ENCODE assay signal across 16 cellular contexts in genomic region chr3:33134026-33134625, GRCh38. TPM values are rescaled to one million over a fixed set of nuclear protein-coding genes. Genes with fewer than 3 reads are reported as not detected.
A peak's percentile ranks its signal among the peaks of the same experiment; 100 is the strongest.
DNase-seq lines count a peak whose midpoint lies in the region; ATAC-seq and TF ChIP-seq lines count a peak whose summit lies in the region.
"Had no signal": no experiment of that assay in that cellular context is flagged by ENCODE, and none has a peak within 500 bp of the region (broad histone marks: within the 10 kb centered on the region; RNA-seq: fewer than 3 reads in every experiment).

No MANE protein-coding gene starts in this region.

- peaks cover 0 to 6% (median 0%) of the 10 kb centered on the region in 6 donors for H3K4me1 ChIP-seq in spleen

- H3K36me3 ChIP-seq in spleen, result peaks cover 0 to 86% (median 53%) of the 10 kb centered on the region in 6 donors

- peaks cover 18% of the 10 kb centered on the region for H3K4me1 Mint-ChIP-seq in HFFc6 (ENCODE audit: low read depth)
- H3K4me1 Mint-ChIP-seq in activated CD8-positive, alpha-beta T cell treated with anti-CD3 and anti-CD28 coated beads, Interleukin-2, amount 10 ng/mL, durations not matched to agents 7 days and 5 days (ENCODE audit: low read depth), result peaks cover 14% of the 10 kb centered on the region

- H3K36me3 Mint-ChIP-seq in HFFc6 (ENCODE audit: low read depth), result peaks cover 22% of the 10 kb centered on the region
- peaks cover 15% of the 10 kb centered on the region for H3K36me3 Mint-ChIP-seq in activated CD8-positive, alpha-beta T cell treated with anti-CD3 and anti-CD28 coated beads, Interleukin-2, amount 10 ng/mL, durations not matched to agents 7 days and 5 days (ENCODE audit: low read depth)

- WGBS in spleen, 5 donors, result 48 to 70% (median 54%) methylated on average over 4 of the region's 4 CpGs

- no peak overlapping the region for H3K4me3 Mint-ChIP-seq in HFFc6
- H3K4me3 Mint-ChIP-seq in activated CD8-positive, alpha-beta T cell treated with anti-CD3 and anti-CD28 coated beads, Interleukin-2, amount 10 ng/mL, durations not matched to agents 7 days and 5 days, result no peak overlapping the region
- H3K4me3 Mint-ChIP-seq: activated B cell treated with CpG ODN at 0.5 μM for 24 hours; natural killer cell; stimulated activated naive B cell treated with anti-CD40 and anti-IgM and Interleukin-4, amounts not matched to agents 10 μg/mL and 1 μg/mL and 100 μg/mL, for 72 hours had no signal

- no peaks in the 10 kb centered on the region for H3K9me3 Mint-ChIP-seq in HFFc6
- no peaks in the 10 kb centered on the region for H3K9me3 Mint-ChIP-seq in activated CD8-positive, alpha-beta T cell treated with anti-CD3 and anti-CD28 coated beads, Interleukin-2, amount 10 ng/mL, durations not matched to agents 7 days and 5 days (ENCODE audit: insufficient read depth)
- H3K9me3 Mint-ChIP-seq: activated B cell treated with CpG ODN at 0.5 μM for 24 hours; natural killer cell; stimulated activated naive B cell treated with anti-CD40 and anti-IgM and Interleukin-4, amounts not matched to agents 10 μg/mL and 1 μg/mL and 100 μg/mL, for 72 hours had no signal

- intact Hi-C loops in spleen (cut with DNase I; ENCODE audit: low total_unique reads), result loop anchor here (5.0 to 10.0 kb wide), 2 partner anchors 238 to 651 kb away; no protein-coding TSS in a partner anchor

- no peak for TF ChIP-seq CTCF in HFFc6 (IDR thresholded peaks at IDR 0.05)
- TF ChIP-seq CTCF in spleen (IDR thresholded peaks at IDR 0.05 in 8 of 11, conservative IDR thresholded peaks at IDR 0.05 in 3 of 11), result no peak

- ATAC-seq in activated CD8-positive, alpha-beta T cell treated with anti-CD3 and anti-CD28 coated beads, Interleukin-2, amount 10 ng/mL, durations not matched to agents 7 days and 5 days, result peak; percentile 59
- ATAC-seq: natural killer cell had no signal

- no peak for TF ChIP-seq POLR2A in spleen (IDR thresholded peaks at IDR 0.05)

- POLR2A ChIA-PET in activated CD8-positive, alpha-beta T cell treated with anti-CD3 and anti-CD28 coated beads, Interleukin-2, amount 10 ng/mL, durations not matched to agents 7 days and 5 days (lab: Charles Lee), result no interaction called here

- no peaks in the 10 kb centered on the region for H3K9me3 ChIP-seq in spleen
- H3K9me3 ChIP-seq: left ventricle myocardium inferior had no signal

- no peaks in the 10 kb centered on the region for H3K27me3 Mint-ChIP-seq in HFFc6 (ENCODE audit: insufficient read depth)
- no peaks in the 10 kb centered on the region for H3K27me3 Mint-ChIP-seq in activated CD8-positive, alpha-beta T cell treated with anti-CD3 and anti-CD28 coated beads, Interleukin-2, amount 10 ng/mL, durations not matched to agents 7 days and 5 days (ENCODE audit: low read depth)
- H3K27me3 Mint-ChIP-seq: activated B cell treated with CpG ODN at 0.5 μM for 24 hours; stimulated activated naive B cell treated with anti-CD40 and anti-IgM and Interleukin-4, amounts not matched to agents 10 μg/mL and 1 μg/mL and 100 μg/mL, for 72 hours had no signal

- H3K27me3 ChIP-seq in spleen (replicated peaks in 1 of 7), result no peaks in the 10 kb centered on the region
- H3K27me3 ChIP-seq: hepatocyte had no signal

- peak overlapping the region; percentile 65 for H3K27ac Mint-ChIP-seq in HFFc6
- H3K27ac Mint-ChIP-seq in activated CD8-positive, alpha-beta T cell treated with anti-CD3 and anti-CD28 coated beads, Interleukin-2, amount 10 ng/mL, durations not matched to agents 7 days and 5 days, result no peak overlapping the region
- H3K27ac Mint-ChIP-seq: activated B cell treated with CpG ODN at 0.5 μM for 24 hours; natural killer cell; stimulated activated naive B cell treated with anti-CD40 and anti-IgM and Interleukin-4, amounts not matched to agents 10 μg/mL and 1 μg/mL and 100 μg/mL, for 72 hours had no signal

- no peak overlapping the region for H3K27ac ChIP-seq in spleen
- H3K27ac ChIP-seq: hepatocyte, left ventricle myocardium inferior had no signal

- H3K4me3 ChIP-seq in spleen, result no peak overlapping the region
- H3K4me3 ChIP-seq: hepatocyte, left ventricle myocardium inferior had no signal

- DNase-seq in EL (peak; percentile 31), HFFc6 (peak; percentile 36), hepatic stellate cell (ENCODE audit: low spot score) (peak; percentile 50), germinal center (ENCODE audit: low spot score) (no peak), activated gamma-delta T cell treated with Interleukin-2 at 50 U/mL for 16 hours (no peak), spleen (no peak)
- no peak for DNase-seq in activated CD8-positive, alpha-beta T cell treated with anti-CD3 and anti-CD28 coated beads, Interleukin-2, amount 10 ng/mL, durations not matched to agents 7 days and 5 days
- DNase-seq: activated B cell treated with CpG ODN at 0.5 μM for 24 hours; H7; left ventricle myocardium inferior; natural killer cell; NCI-H1105; NCI-H2227 treated with DMSO at 0.1 percent for 48 hours; stimulated activated CD4-positive, alpha-beta T cell treated with anti-CD3 and anti-CD28 coated beads, Interleukin-4, amount 100 ng/mL, for 1 hour; stimulated activated naive B cell treated with anti-CD40 and anti-IgM and Interleukin-4, amounts not matched to agents 10 μg/mL and 1 μg/mL and 100 μg/mL, for 72 hours had no signal

- CTCF ChIA-PET in activated CD8-positive, alpha-beta T cell treated with anti-CD3 and anti-CD28 coated beads, Interleukin-2, amount 10 ng/mL, durations not matched to agents 7 days and 5 days (lab: Charles Lee), result interaction anchor here (8.7 kb wide), 1 partner anchor 238 kb away, joined by 153 read pairs; no protein-coding TSS in a partner anchor

RNA-seq across cellular contexts. Expression of gene CRTAP, which starts 20.3 kb away (rescaled TPM):
- total RNA-seq in HFFc6 (2021; fragmentation: NEBNext Ultra II Directional; extraction: Animal tissue kit (Norgen Biotek cat#: 25700)), result 100 to 1,000 TPM; 261 to 322 (median 296) TPM
- 10 to 100 TPM; 21.2 to 22.5 TPM for total RNA-seq in activated CD8-positive, alpha-beta T cell treated with anti-CD3 and anti-CD28 coated beads, Interleukin-2, amount 10 ng/mL, durations not matched to agents 7 days and 5 days
- 100 to 1,000 TPM in 5 of 7 donors, 10 to 100 TPM in 2; 64.8 to 156 (median 119) TPM for total RNA-seq in spleen
- polyA plus RNA-seq in spleen, result 10 to 100 TPM; 37.9 to 46.8 (median 38.1) TPM

RNA-seq across cellular contexts. Expression of gene GLB1, which starts 37.2 kb away (rescaled TPM):
- 10 to 100 TPM; 71.0 to 95.8 (median 79.9) TPM for total RNA-seq in HFFc6 (2021; fragmentation: NEBNext Ultra II Directional; extraction: Animal tissue kit (Norgen Biotek cat#: 25700))
- total RNA-seq in activated CD8-positive, alpha-beta T cell treated with anti-CD3 and anti-CD28 coated beads, Interleukin-2, amount 10 ng/mL, durations not matched to agents 7 days and 5 days, result 10 to 100 TPM; 37.8 to 38.7 TPM
- 10 to 100 TPM; 53.2 to 90.0 (median 71.6) TPM for total RNA-seq in spleen
- 10 to 100 TPM; 13.2 to 14.4 (median 13.8) TPM for polyA plus RNA-seq in spleen

RNA-seq across cellular contexts. Expression of gene TMPPE, which starts 37.2 kb away (rescaled TPM):
- 1 to 10 TPM; 6.0 to 8.7 (median 7.3) TPM for total RNA-seq in HFFc6 (2021; fragmentation: NEBNext Ultra II Directional; extraction: Animal tissue kit (Norgen Biotek cat#: 25700))
- 10 to 100 TPM; 11.9 to 12.1 TPM for total RNA-seq in activated CD8-positive, alpha-beta T cell treated with anti-CD3 and anti-CD28 coated beads, Interleukin-2, amount 10 ng/mL, durations not matched to agents 7 days and 5 days
- 10 to 100 TPM; 12.5 to 23.8 (median 16.5) TPM for total RNA-seq in spleen
- under 1 TPM; 0.09 to 0.51 (median 0.12) TPM for polyA plus RNA-seq in spleen

Comparison
In these comparisons a context has a peak if more than half of its experiments do, and no peak if none do; other contexts are left out.
1. DNase-seq: peak in EL (single experiment), HFFc6 (single experiment) and hepatic stellate cell (single experiment); none in activated CD8-positive, alpha-beta T cell treated with anti-CD3 and anti-CD28 coated beads, Interleukin-2, amount 10 ng/mL, durations not matched to agents 7 days and 5 days (single experiment), germinal center (single experiment), activated gamma-delta T cell treated with Interleukin-2 at 50 U/mL for 16 hours (single experiment) and spleen (single experiment).